19 cellular contexts compared by ENCODE assay signal in the genomic region with DNA sequence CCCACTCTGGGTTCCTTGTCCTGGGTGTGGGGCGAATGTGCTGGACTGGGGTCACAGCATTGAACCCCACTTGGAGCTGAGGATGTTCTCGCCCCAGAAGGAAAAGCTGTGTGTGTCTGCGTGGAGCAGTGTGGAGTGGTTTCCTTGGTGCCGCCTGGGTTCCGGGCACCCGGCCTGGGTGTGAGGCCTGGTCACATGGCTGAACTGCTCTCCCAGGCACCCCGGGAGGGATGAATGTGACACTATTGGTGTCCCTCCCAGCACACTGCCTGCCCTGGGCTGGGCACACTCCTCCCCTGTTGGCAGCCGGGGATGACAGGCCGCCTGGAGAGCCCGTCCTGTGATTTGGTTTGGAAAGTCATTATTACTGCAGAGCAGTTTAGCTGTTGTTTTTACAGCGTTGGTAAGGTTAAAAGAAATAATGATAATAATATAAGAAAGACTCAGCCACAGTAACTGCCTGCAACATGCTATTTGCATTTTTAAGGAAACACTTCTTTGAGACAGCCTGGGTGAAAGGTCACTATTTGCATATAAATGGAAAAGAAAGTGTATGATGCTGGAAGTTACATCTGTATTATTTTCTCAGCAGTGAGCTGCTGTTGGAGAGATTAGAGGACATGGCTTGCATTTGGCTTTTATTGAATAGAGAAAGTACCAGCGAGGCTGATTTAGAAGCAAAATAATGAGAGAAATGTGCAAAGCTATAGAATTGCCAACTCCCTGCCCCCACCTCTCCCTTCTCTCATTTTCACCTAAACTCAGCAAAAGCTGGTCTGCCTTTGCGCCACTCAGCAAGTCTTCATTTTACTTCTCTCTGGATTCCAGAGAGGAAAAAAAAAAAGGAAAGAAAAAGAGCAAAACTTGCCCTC. TPM values are rescaled to one million over a fixed set of nuclear protein-coding genes. Genes with fewer than 3 reads are reported as not detected.
DNase-seq lines count a peak whose midpoint lies in the region; ATAC-seq and TF ChIP-seq lines count a peak whose summit lies in the region.
"Had no signal": no experiment of that assay in that cellular context is flagged by ENCODE, and none has a peak within 500 bp of the region (broad histone marks: within the 10 kb centered on the region; RNA-seq: fewer than 3 reads in every experiment).

No MANE protein-coding gene starts in this region.

- no peak overlapping the region for H3K4me3 Mint-ChIP-seq in activated T-helper 17 cell treated with anti-CD3 and anti-CD28 coated beads, Interleukin-2, amount 50 U/mL, for 72 hours
- H3K4me3 Mint-ChIP-seq: stimulated activated naive CD8-positive, alpha-beta T cell treated with anti-CD3 and anti-CD28 coated beads, Interleukin-15, amount 100 ng/mL, for 72 hours had no signal

- H3K27ac ChIP-seq in osteoblast (ENCODE audit: low read depth, low read length) = no peak overlapping the region

- H3K9me3 Mint-ChIP-seq in activated T-helper 17 cell treated with anti-CD3 and anti-CD28 coated beads, Interleukin-2, amount 50 U/mL, for 72 hours = no peaks in the 10 kb centered on the region

- no peaks in the 10 kb centered on the region for H3K9me3 ChIP-seq in HAP-1
- no peaks in the 10 kb centered on the region for H3K9me3 ChIP-seq in osteoblast (ENCODE audit: low read depth, low read length)
- H3K9me3 ChIP-seq: adrenal gland had no signal

- H3K4me1 Mint-ChIP-seq in activated T-helper 17 cell treated with anti-CD3 and anti-CD28 coated beads, Interleukin-2, amount 50 U/mL, for 72 hours = peaks cover 9% of the 10 kb centered on the region
- H3K4me1 Mint-ChIP-seq: stimulated activated naive CD8-positive, alpha-beta T cell treated with anti-CD3 and anti-CD28 coated beads, Interleukin-15, amount 100 ng/mL, for 72 hours had no signal

- peak; percentile 76 to 97 for DNase-seq in HAP-1 (ENCODE audit: low spot score in 2 of 2)
- peak in 48 of 58 donors; percentile 16 to 76 (median 49) for DNase-seq in anterior cingulate cortex (lab: John Stamatoyannopoulos, UW)
- peak in 41 of 51 donors; percentile 19 to 82 (median 56) for DNase-seq in hypothalamus (lab: John Stamatoyannopoulos, UW)
- peak; percentile 76 for DNase-seq in osteoblast (ENCODE audit: insufficient read length, low spot score, missing footprints)
- no peak for DNase-seq in NOMO-1 treated with DMSO at 0.1 percent for 48 hours (lab: John Stamatoyannopoulos, UW; ENCODE audit: unreplicated experiment)
- DNase-seq in DMS153 treated with DMSO at 0.1 percent for 48 hours (lab: John Stamatoyannopoulos, UW; ENCODE audit: unreplicated experiment) = no peak
- DNase-seq in HK-2 (ENCODE audit: unreplicated experiment) = no peak
- DNase-seq: activated CD4-positive, alpha-beta T cell treated with anti-CD3 and anti-CD28 coated beads for 4 hours; activated gamma-delta T cell; adrenal gland; DND-41; left colon; NCI-H2029; stimulated activated naive CD8-positive, alpha-beta T cell treated with anti-CD3 and anti-CD28 coated beads, Interleukin-15, amount 100 ng/mL, for 72 hours had no signal

- TF ChIP-seq CTCF in osteoblast (IDR thresholded peaks at IDR 0.05; ENCODE audit: extremely low read depth, low read depth, low read length) = no peak

- no peaks in the 10 kb centered on the region for H3K27me3 Mint-ChIP-seq in activated T-helper 17 cell treated with anti-CD3 and anti-CD28 coated beads, Interleukin-2, amount 50 U/mL, for 72 hours

- no peaks in the 10 kb centered on the region for H3K79me2 ChIP-seq in osteoblast (ENCODE audit: insufficient read depth, low read length)

- in situ Hi-C loops in HAP-1 (cut with MboI; ENCODE audit: low sequenced_read_pairs) = no loop called here

- H3K4me1 ChIP-seq in HAP-1 (peaks cover 19% of the 10 kb centered on the region), osteoblast (ENCODE audit: insufficient read depth, low read length) (no peaks in the 10 kb centered on the region)
- H3K4me1 ChIP-seq: adrenal gland had no signal

- H3K36me3 ChIP-seq in HAP-1 (replicated peaks) (no peaks in the 10 kb centered on the region), osteoblast (ENCODE audit: insufficient read depth, low read length) (no peaks in the 10 kb centered on the region)
- H3K36me3 ChIP-seq: adrenal gland had no signal

- no peak overlapping the region for H3K4me2 ChIP-seq in osteoblast (ENCODE audit: insufficient read depth, low read length)

- ATAC-seq in activated T-helper 17 cell treated with anti-CD3 and anti-CD28 coated beads, Interleukin-2, amount 50 U/mL, for 72 hours (replicated peaks) = no peak
- ATAC-seq: K562, left colon, Panc1 had no signal

- no peak overlapping the region for H3K27ac Mint-ChIP-seq in activated T-helper 17 cell treated with anti-CD3 and anti-CD28 coated beads, Interleukin-2, amount 50 U/mL, for 72 hours

- H3K36me3 Mint-ChIP-seq in activated T-helper 17 cell treated with anti-CD3 and anti-CD28 coated beads, Interleukin-2, amount 50 U/mL, for 72 hours (ENCODE audit: low read depth) = no peaks in the 10 kb centered on the region

- H4K20me1 ChIP-seq in osteoblast (ENCODE audit: insufficient read depth, low read length) = no peaks in the 10 kb centered on the region

- H3K4me3 ChIP-seq in HAP-1 (no peak overlapping the region), osteoblast (ENCODE audit: insufficient read depth, low read length) (no peak overlapping the region)
- H3K4me3 ChIP-seq: adrenal gland, K562 had no signal

- H3K27me3 ChIP-seq in HAP-1 (ENCODE audit: low read depth) = 0 out of 2 replicates have a peak, but pooled peaks cover 5% of the 10 kb centered on the region
- peaks cover 11% of the 10 kb centered on the region for H3K27me3 ChIP-seq in osteoblast (ENCODE audit: insufficient read depth, low read length)
- H3K27me3 ChIP-seq: adrenal gland had no signal

- no peak overlapping the region for H2AFZ ChIP-seq in osteoblast (ENCODE audit: low read length)

RNA-seq across cellular contexts. Expression of a gene that starts 12.5 kb away (rescaled TPM):
- total RNA-seq in osteoblast = not detected in 2 replicates
- under 1 TPM in 1 of 2 donors, not detected in 1; 0.16 TPM for total RNA-seq in activated T-helper 17 cell treated with anti-CD3 and anti-CD28 coated beads, Interleukin-2, amount 50 U/mL, for 72 hours
- total RNA-seq: chondrocyte, omental fat pad had no signal

Comparison
In these comparisons a context has a peak if more than half of its experiments do, and no peak if none do; other contexts are left out.
1. DNase-seq: peak in HAP-1 (2 of 2), anterior cingulate cortex (48 of 58), hypothalamus (41 of 51) and osteoblast (single experiment); none in NOMO-1 treated with DMSO at 0.1 percent for 48 hours (single experiment), DMS153 treated with DMSO at 0.1 percent for 48 hours (single experiment) and HK-2 (single experiment).